1 cellular context compared by ENCODE assay signal in genomic region chr6:32178547-32179440, GRCh38.
TF ChIP-seq lines count a peak whose summit lies in the region.

No MANE protein-coding gene starts in this region.

TF ChIP-seq in K562, 482 proteins besides CTCF, POLR2A, EP300 and RAD21 (continued from another document and continues in another):
- TF ChIP-seq HES1 (IDR thresholded peaks at IDR 0.05; ENCODE audit: low read depth) (peak; percentile 26; the same call in 1 of the 2 replicates), MNT (conservative IDR thresholded peaks at IDR 0.05) (peak; percentile 25 to 72; a peak in 2 of 4 replicates), SMARCA4 (IDR thresholded peaks at IDR 0.05) (0 out of 2 replicates have a peak, but pooled peaks have one; percentile 15), BRD9 (IDR thresholded peaks at IDR 0.05; ENCODE audit: low read depth, partially characterized antibody) (peak; percentile 61), RFX7 (CRISPR knock-in tag; IDR thresholded peaks at IDR 0.05) (0 out of 2 replicates have a peak, but pooled peaks have one; percentile 5), MYC (IDR thresholded peaks at IDR 0.05; ENCODE audit: low read depth, low read length) (peak; percentile 41; the same call in 1 of the 2 replicates), MYC (CRISPR knock-in tag; IDR thresholded peaks at IDR 0.05; ENCODE audit: borderline replicate concordance, low read depth) (no peak), MAZ (CRISPR knock-in tag; conservative IDR thresholded peaks at IDR 0.05 in 1 of 2, IDR thresholded peaks at IDR 0.05 in 1 of 2) (peak in 1 of 2 experiments; percentile 44; a peak in 1 of 4 replicates), SRSF7 (optimal IDR thresholded peaks at IDR 0.05; ENCODE audit: low read depth, low read length) (no peak), HDAC1 (IDR thresholded peaks at IDR 0.05) (peak in 1 of 2 experiments; percentile 78; a peak in 1 of 4 replicates), TAF1 (IDR thresholded peaks at IDR 0.05; ENCODE audit: control insufficient read depth, extremely low read depth, insufficient read depth, low read length, severe bottlenecking) (peak; percentile 2), TEAD4 (IDR thresholded peaks at IDR 0.05; ENCODE audit: low read length) (peak; percentile 19), TEAD4 (CRISPR knock-in tag; IDR thresholded peaks at IDR 0.05; ENCODE audit: borderline replicate concordance) (no peak), TFAM (CRISPR knock-in tag; conservative IDR thresholded peaks at IDR 0.05) (no peak), EGR1 (conservative IDR thresholded peaks at IDR 0.05) (peak; percentile 84; the same call in 1 of the 2 replicates), CC2D1A (IDR thresholded peaks at IDR 0.05) (0 out of 2 replicates have a peak, but pooled peaks have one; percentile 32), ATF6 (CRISPR knock-in tag; IDR thresholded peaks at IDR 0.05) (peak; percentile 80; the same call in 1 of the 2 replicates), ZBTB1 (CRISPR knock-in tag; IDR thresholded peaks at IDR 0.05; ENCODE audit: borderline replicate concordance, low read depth) (no peak; the same call in 1 of the 2 replicates), GABPB2 (CRISPR knock-in tag; conservative IDR thresholded peaks at IDR 0.05) (no peak), MTA3 (IDR thresholded peaks at IDR 0.05; ENCODE audit: borderline replicate concordance) (0 out of 2 replicates have a peak, but pooled peaks have one; percentile 41), ETV5 (CRISPR knock-in tag; IDR thresholded peaks at IDR 0.05; ENCODE audit: low read depth) (peak; percentile 63), TRIM25 (IDR thresholded peaks at IDR 0.05; ENCODE audit: borderline replicate concordance) (0 out of 2 replicates have a peak, but pooled peaks have one; percentile 69), RB1 (IDR thresholded peaks at IDR 0.05; ENCODE audit: low read depth) (peak; percentile 7; the same call in 1 of the 2 replicates), SUPT5H (IDR thresholded peaks at IDR 0.05) (peak; percentile 38), NFIC (IDR thresholded peaks at IDR 0.05) (0 out of 2 replicates have a peak, but pooled peaks have one; percentile 2), KLF6 (CRISPR knock-in tag; IDR thresholded peaks at IDR 0.05; ENCODE audit: borderline replicate concordance) (peak; percentile 37; the same call in 1 of the 2 replicates), MCM5 (IDR thresholded peaks at IDR 0.05; ENCODE audit: low read depth) (no peak), PHF21A (IDR thresholded peaks at IDR 0.05; ENCODE audit: borderline replicate concordance, low read depth) (peak; percentile 71; the same call in 1 of the 2 replicates), DPF2 (IDR thresholded peaks at IDR 0.05) (peak; percentile 45; the same call in 1 of the 2 replicates), REST (CRISPR knock-in tag; IDR thresholded peaks at IDR 0.05; ENCODE audit: low read depth) (peak; percentile 25; the same call in 1 of the 2 replicates), RAD51 (IDR thresholded peaks at IDR 0.05; ENCODE audit: borderline replicate concordance, low read depth) (peak; percentile 84), TOE1 (IDR thresholded peaks at IDR 0.05; ENCODE audit: borderline replicate concordance) (peak; percentile 86), TOE1 (CRISPR knock-in tag; IDR thresholded peaks at IDR 0.05; ENCODE audit: borderline replicate concordance, low read depth) (no peak), NFATC3 (IDR thresholded peaks at IDR 0.05) (0 out of 2 replicates have a peak, but pooled peaks have one; percentile 24), THRAP3 (IDR thresholded peaks at IDR 0.05; ENCODE audit: borderline replicate concordance) (peak; percentile 68; the same call in 1 of the 2 replicates), ZNF639 (CRISPR knock-in tag; conservative IDR thresholded peaks at IDR 0.05 in 1 of 2, IDR thresholded peaks at IDR 0.05 in 1 of 2) (0 out of 4 replicates have a peak, but pooled peaks of 1 of the 2 experiments have one; percentile 44), ZNF57 (CRISPR knock-in tag; IDR thresholded peaks at IDR 0.05) (peak; percentile 64; the same call in 1 of the 2 replicates), KDM5B (IDR thresholded peaks at IDR 0.05; ENCODE audit: insufficient replicate concordance, low read depth, low read length) (no peak), MECOM (CRISPR knock-in tag; IDR thresholded peaks at IDR 0.05) (no peak), MTA2 (IDR thresholded peaks at IDR 0.05; ENCODE audit: low read depth) (peak; percentile 4; the same call in 1 of the 2 replicates), ARID4B (CRISPR knock-in tag; IDR thresholded peaks at IDR 0.05) (peak; percentile 68), ZNF263 (CRISPR knock-in tag; IDR thresholded peaks at IDR 0.05; ENCODE audit: borderline replicate concordance) (0 out of 2 replicates have a peak, but pooled peaks have one; percentile 12), GATA2 (CRISPR knock-in tag; IDR thresholded peaks at IDR 0.05) (peak; percentile 21; the same call in 1 of the 2 replicates), ZNF274 (IDR thresholded peaks at IDR 0.05; ENCODE audit: borderline replicate concordance, low read depth, low read length) (no peak), NBN (IDR thresholded peaks at IDR 0.05; ENCODE audit: low read depth) (peak; percentile 28; the same call in 1 of the 2 replicates), SMARCE1 (IDR thresholded peaks at IDR 0.05) (peak; percentile 36; the same call in 1 of the 2 replicates), TBP (optimal IDR thresholded peaks at IDR 0.05; ENCODE audit: low read depth, low read length) (peak; percentile 60), NR1H2 (CRISPR knock-in tag; IDR thresholded peaks at IDR 0.05) (0 out of 2 replicates have a peak, but pooled peaks have one; percentile 52), NCOA6 (IDR thresholded peaks at IDR 0.05) (no peak)
